Comparison of ENCODE assay signal across 11 cellular contexts in the genomic region with DNA sequence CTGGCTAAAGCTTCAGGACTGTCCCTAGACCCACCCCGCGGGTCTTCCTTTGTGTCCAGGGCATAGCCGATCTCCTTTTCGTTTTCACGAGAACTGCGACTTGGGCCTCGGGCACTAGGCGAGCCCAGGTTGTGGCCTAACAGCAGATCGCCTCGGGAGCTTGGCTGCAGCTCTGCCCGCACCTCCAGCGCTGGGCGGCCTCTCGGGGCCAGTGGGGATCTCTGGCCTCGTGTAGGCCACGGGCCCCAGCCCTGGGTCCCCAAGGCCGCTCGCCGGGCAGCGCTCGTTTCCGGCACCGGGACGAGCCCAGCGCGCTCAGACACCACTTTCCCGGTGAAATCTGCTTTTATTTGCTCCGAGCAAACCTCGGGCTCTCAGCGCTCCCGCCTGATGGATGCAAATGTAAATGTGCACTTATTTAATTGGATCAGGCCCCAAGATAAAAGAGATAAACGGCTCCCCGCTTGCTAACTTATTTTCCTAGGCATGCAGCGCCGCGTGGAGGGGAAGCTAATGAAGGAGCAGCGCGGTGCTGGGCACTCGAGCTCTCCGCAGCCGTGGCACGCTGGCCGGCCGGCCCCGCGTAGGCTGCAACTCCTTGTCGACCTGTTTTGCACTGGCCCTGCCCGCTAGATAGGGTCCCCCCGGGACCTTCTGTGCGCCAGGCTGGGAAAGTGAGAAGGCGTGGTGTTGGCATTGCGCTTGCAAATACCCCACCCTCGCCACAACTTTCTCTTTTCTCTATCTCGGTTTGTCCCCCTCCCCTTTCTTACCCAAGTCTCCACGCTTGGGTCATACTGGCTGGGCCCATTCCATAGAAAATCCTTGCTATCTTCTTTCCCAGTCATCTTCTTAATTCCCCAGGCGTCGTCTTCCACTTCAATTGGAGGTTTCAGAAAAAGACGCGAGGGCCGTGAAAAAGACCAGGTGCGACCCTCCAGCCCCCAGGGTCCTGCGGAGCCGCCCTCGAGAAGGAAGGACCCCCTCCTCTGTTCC. TPM values are rescaled to one million over a fixed set of nuclear protein-coding genes. Genes with fewer than 3 reads are reported as not detected.
DNase-seq lines count a peak whose midpoint lies in the region; ATAC-seq and TF ChIP-seq lines count a peak whose summit lies in the region.
"Had no signal": no experiment of that assay in that cellular context is flagged by ENCODE, and none has a peak within 500 bp of the region (broad histone marks: within the 10 kb centered on the region; RNA-seq: fewer than 3 reads in every experiment).

No MANE protein-coding gene starts in this region.

- H3K9me3 ChIP-seq in right cardiac atrium (ENCODE audit: control insufficient read depth, low read length) (no peaks in the 10 kb centered on the region), ovary (no peaks in the 10 kb centered on the region)
- H3K9me3 ChIP-seq in CD8-positive, alpha-beta T cell (ENCODE audit: low read length): no peaks in the 10 kb centered on the region
- H3K9me3 ChIP-seq: thyroid gland had no signal

- TF ChIP-seq CTCF in ovary (IDR thresholded peaks at IDR 0.05): no peak
- no peak for TF ChIP-seq CTCF in CD8-positive, alpha-beta T cell (IDR thresholded peaks at IDR 0.05)

- TF ChIP-seq POLR2A in ovary (IDR thresholded peaks at IDR 0.05): no peak

- H3K27me3 ChIP-seq in right cardiac atrium (ENCODE audit: control insufficient read depth, insufficient read depth) (no peaks in the 10 kb centered on the region), ovary (no peaks in the 10 kb centered on the region)
- peaks cover 32% of the 10 kb centered on the region for H3K27me3 ChIP-seq in CD8-positive, alpha-beta T cell (ENCODE audit: insufficient read depth, low read length)

- no peak overlapping the region for H3K4me3 Mint-ChIP-seq in activated CD4-positive, alpha-beta T cell treated with anti-CD3 and anti-CD28 coated beads for 36 hours
- H3K4me3 Mint-ChIP-seq in activated T-helper 17 cell treated with anti-CD3 and anti-CD28 coated beads, Interleukin-2, amount 50 U/mL, for 72 hours: peak overlapping the region; percentile 46
- no peak overlapping the region for H3K4me3 Mint-ChIP-seq in CD8-positive, alpha-beta T cell

- H3K27ac ChIP-seq in right cardiac atrium (ENCODE audit: low read length) (no peak overlapping the region), ovary (no peak overlapping the region)
- H3K27ac ChIP-seq in CD8-positive, alpha-beta T cell (ENCODE audit: low read depth, low read length): no peak overlapping the region
- H3K27ac ChIP-seq: thyroid gland had no signal

- POLR2A ChIA-PET in activated CD4-positive, alpha-beta T cell treated with anti-CD3 and anti-CD28 coated beads for 36 hours (lab: Charles Lee): no interaction called here
- POLR2A ChIA-PET in CD8-positive, alpha-beta T cell (lab: Charles Lee): no interaction called here

- no peaks in the 10 kb centered on the region for H3K36me3 ChIP-seq in ovary
- H3K36me3 ChIP-seq in CD8-positive, alpha-beta T cell (ENCODE audit: insufficient read depth, low read length): no peaks in the 10 kb centered on the region
- H3K36me3 ChIP-seq: thyroid gland had no signal

- DNase-seq in activated CD4-positive, alpha-beta T cell treated with anti-CD3 and anti-CD28 coated beads for 36 hours: peak; percentile 29
- DNase-seq in activated CD4-positive, alpha-beta T cell treated with anti-CD3 and anti-CD28 coated beads, Interleukin-2, amount 50 U/mL, for 48 hours: no peak
- DNase-seq in right cardiac atrium: peak; percentile 14 to 68 (median 60)
- peak; percentile 94 for DNase-seq in retina
- DNase-seq in ovary: no peak
- no peak for DNase-seq in CD8-positive, alpha-beta T cell
- DNase-seq in activated naive CD4-positive, alpha-beta T cell treated with Interleukin-2 at 50 U/mL for 16 hours: no peak
- DNase-seq: activated CD4-positive, CD25-positive, alpha-beta regulatory T cell treated with anti-CD3 and anti-CD28 coated beads, Interleukin-2, amount 50 U/mL, for 72 hours; amygdala; thyroid gland had no signal

- H3K27me3 Mint-ChIP-seq in activated CD4-positive, alpha-beta T cell treated with anti-CD3 and anti-CD28 coated beads for 36 hours: peaks cover 85% of the 10 kb centered on the region
- H3K27me3 Mint-ChIP-seq in activated T-helper 17 cell treated with anti-CD3 and anti-CD28 coated beads, Interleukin-2, amount 50 U/mL, for 72 hours: peaks cover 59% of the 10 kb centered on the region
- peaks cover 68% of the 10 kb centered on the region for H3K27me3 Mint-ChIP-seq in CD8-positive, alpha-beta T cell (ENCODE audit: low read depth)

- CTCF ChIA-PET in activated CD4-positive, alpha-beta T cell treated with anti-CD3 and anti-CD28 coated beads for 36 hours (lab: Charles Lee): interaction anchor here (0.6 kb wide), 1 partner anchor 177 kb away, joined by 3 read pairs; no protein-coding TSS in a partner anchor
- CTCF ChIA-PET in CD8-positive, alpha-beta T cell (lab: Charles Lee): no interaction called here

- no peak overlapping the region for H3K27ac Mint-ChIP-seq in activated CD4-positive, alpha-beta T cell treated with anti-CD3 and anti-CD28 coated beads for 36 hours
- H3K27ac Mint-ChIP-seq in activated T-helper 17 cell treated with anti-CD3 and anti-CD28 coated beads, Interleukin-2, amount 50 U/mL, for 72 hours: no peak overlapping the region
- H3K27ac Mint-ChIP-seq in CD8-positive, alpha-beta T cell: no peak overlapping the region

- H3K9me3 Mint-ChIP-seq in activated CD4-positive, alpha-beta T cell treated with anti-CD3 and anti-CD28 coated beads for 36 hours (ENCODE audit: low read depth): no peaks in the 10 kb centered on the region
- H3K9me3 Mint-ChIP-seq in activated T-helper 17 cell treated with anti-CD3 and anti-CD28 coated beads, Interleukin-2, amount 50 U/mL, for 72 hours: no peaks in the 10 kb centered on the region
- no peaks in the 10 kb centered on the region for H3K9me3 Mint-ChIP-seq in CD8-positive, alpha-beta T cell

- WGBS in right cardiac atrium: 14% methylated on average over 64 of the region's 64 CpGs
- 11 to 37% (median 13%) methylated on average over 64 of the region's 64 CpGs for WGBS in ovary, 3 donors

- H3K4me3 ChIP-seq in right cardiac atrium (ENCODE audit: low read length) (no peak overlapping the region), ovary (no peak overlapping the region)
- H3K4me3 ChIP-seq in CD8-positive, alpha-beta T cell (ENCODE audit: low read depth, low read length): no peak overlapping the region

- ATAC-seq in activated CD4-positive, alpha-beta T cell treated with anti-CD3 and anti-CD28 coated beads for 36 hours: no peak
- ATAC-seq in activated T-helper 17 cell treated with anti-CD3 and anti-CD28 coated beads, Interleukin-2, amount 50 U/mL, for 72 hours (replicated peaks): no peak
- ATAC-seq in right cardiac atrium: peak; percentile 47 to 50
- ATAC-seq in CD8-positive, alpha-beta T cell: no peak

- TF ChIP-seq EP300 in ovary (IDR thresholded peaks at IDR 0.05): no peak

- H3K4me1 ChIP-seq in right cardiac atrium (ENCODE audit: control insufficient read depth, insufficient read depth, low read length) (peaks cover 3% of the 10 kb centered on the region), ovary (ENCODE audit: insufficient read depth) (peaks cover 4% of the 10 kb centered on the region)
- H3K4me1 ChIP-seq in CD8-positive, alpha-beta T cell (ENCODE audit: insufficient read depth, low read length): no peaks in the 10 kb centered on the region

- intact Hi-C loops in activated CD4-positive, alpha-beta T cell treated with anti-CD3 and anti-CD28 coated beads for 36 hours (cut with DNase I, micrococcal nuclease): loop anchor here in 1 of 2 experiments (5.0 to 10.0 kb wide), 3 partner anchors 394 to 1164 kb away; no protein-coding TSS in a partner anchor
- intact Hi-C loops in right cardiac atrium (cut with DNase I) (loop anchor here in 1 of 4 donors (10.0 kb wide), 1 partner anchor 654 kb away; a partner anchor contains a TSS), ovary (cut with DNase I) (loop anchor here in 1 of 4 donors (10.0 kb wide), 1 partner anchor 654 kb away; a partner anchor contains a TSS)
- intact Hi-C loops in CD8-positive, alpha-beta T cell (cut with DNase I, micrococcal nuclease): loop anchor here in 1 of 2 experiments (10.0 kb wide), 1 partner anchor 1804 kb away; no protein-coding TSS in a partner anchor

- H3K4me1 Mint-ChIP-seq in activated CD4-positive, alpha-beta T cell treated with anti-CD3 and anti-CD28 coated beads for 36 hours: peaks cover 12% of the 10 kb centered on the region
- peaks cover 5% of the 10 kb centered on the region for H3K4me1 Mint-ChIP-seq in activated T-helper 17 cell treated with anti-CD3 and anti-CD28 coated beads, Interleukin-2, amount 50 U/mL, for 72 hours
- H3K4me1 Mint-ChIP-seq in CD8-positive, alpha-beta T cell (ENCODE audit: low read depth): peaks cover 12% of the 10 kb centered on the region

- no peaks in the 10 kb centered on the region for H3K36me3 Mint-ChIP-seq in activated CD4-positive, alpha-beta T cell treated with anti-CD3 and anti-CD28 coated beads for 36 hours (ENCODE audit: low read depth)
- H3K36me3 Mint-ChIP-seq in activated T-helper 17 cell treated with anti-CD3 and anti-CD28 coated beads, Interleukin-2, amount 50 U/mL, for 72 hours (ENCODE audit: low read depth): peaks cover 6% of the 10 kb centered on the region
- H3K36me3 Mint-ChIP-seq in CD8-positive, alpha-beta T cell: no peaks in the 10 kb centered on the region

RNA-seq across cellular contexts. Expression of a gene that starts 8.0 kb away (rescaled TPM):
- total RNA-seq in activated CD4-positive, alpha-beta T cell treated with anti-CD3 and anti-CD28 coated beads for 36 hours: not detected
- under 1 TPM in 1 of 2 donors, not detected in 1; 0.13 TPM for total RNA-seq in activated T-helper 17 cell treated with anti-CD3 and anti-CD28 coated beads, Interleukin-2, amount 50 U/mL, for 72 hours
- 1 to 10 TPM in 3 of 4 donors, under 1 TPM in 1; 0.97 to 1.9 (median 1.7) TPM for total RNA-seq in right cardiac atrium
- polyA plus RNA-seq in right cardiac atrium: 0.48 TPM
- 1 to 10 TPM in 1 of 7 donors, under 1 TPM in 6; 0.35 to 9.7 (median 0.60) TPM for total RNA-seq in ovary
- polyA plus RNA-seq in ovary: 1 to 10 TPM; 1.1 to 1.6 TPM
- total RNA-seq in CD8-positive, alpha-beta T cell: not detected

Comparison
In these comparisons a context has a peak if more than half of its experiments do, and no peak if none do; other contexts are left out.
1. DNase-seq: peak in activated CD4-positive, alpha-beta T cell treated with anti-CD3 and anti-CD28 coated beads for 36 hours (single experiment), right cardiac atrium (3 of 3) and retina (single experiment); none in activated CD4-positive, alpha-beta T cell treated with anti-CD3 and anti-CD28 coated beads, Interleukin-2, amount 50 U/mL, for 48 hours (0 of 2), ovary (0 of 5), CD8-positive, alpha-beta T cell (0 of 7) and activated naive CD4-positive, alpha-beta T cell treated with Interleukin-2 at 50 U/mL for 16 hours (single experiment).
2. ATAC-seq: peak in right cardiac atrium (2 of 2); none in activated CD4-positive, alpha-beta T cell treated with anti-CD3 and anti-CD28 coated beads for 36 hours (single experiment), activated T-helper 17 cell treated with anti-CD3 and anti-CD28 coated beads, Interleukin-2, amount 50 U/mL, for 72 hours (single experiment) and CD8-positive, alpha-beta T cell (single experiment).